ENCODE assay signal across 19 cellular contexts in the genomic region with DNA sequence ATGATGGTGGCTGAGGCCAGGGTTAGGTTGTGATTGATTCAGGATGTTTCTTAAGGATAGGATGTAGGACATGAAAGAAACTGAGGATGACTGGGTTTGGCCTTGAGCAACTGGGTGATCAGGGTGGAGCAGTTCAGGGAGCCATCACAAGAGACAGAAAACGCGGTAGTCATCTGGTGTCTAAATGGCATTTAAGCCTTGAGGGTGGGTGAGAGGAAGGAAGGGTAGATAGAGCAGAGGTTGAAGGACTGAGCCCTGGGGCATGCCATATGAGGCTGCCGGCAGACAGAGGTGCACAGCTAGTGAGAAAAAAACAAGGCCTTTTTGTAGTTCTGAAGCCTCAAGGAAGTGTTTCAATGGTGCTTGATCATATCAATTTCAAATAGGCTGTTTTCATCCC. TPM values are rescaled to one million over a fixed set of nuclear protein-coding genes. Genes with fewer than 3 reads are reported as not detected.
DNase-seq lines count a peak whose midpoint lies in the region; ATAC-seq, FAIRE-seq and TF ChIP-seq lines count a peak whose summit lies in the region.
"Had no signal": no experiment of that assay in that cellular context is flagged by ENCODE, and none has a peak within 500 bp of the region (broad histone marks: within the 10 kb centered on the region; RNA-seq: fewer than 3 reads in every experiment).

No MANE protein-coding gene starts in this region.

- in situ Hi-C loops in IMR-90 (cut with MboI; ENCODE audit: low sequenced_read_pairs) = no loop called here

- H2BK120ac ChIP-seq in IMR-90 (ENCODE audit: low read depth, low read length) (no peak overlapping the region), H1 (replicated peaks; ENCODE audit: low read depth, low read length) (peak overlapping the region; percentile 14)

- no peak for TF ChIP-seq CTCF in IMR-90 (conservative IDR thresholded peaks at IDR 0.05; ENCODE audit: low read depth, low read length)
- TF ChIP-seq CTCF in H1 (IDR thresholded peaks at IDR 0.05; ENCODE audit: control extremely low read depth in 1 of 3, insufficient read depth in 1 of 3, low read depth in 1 of 3, low read length in 3 of 3) = no peak
- TF ChIP-seq CTCF in esophagus squamous epithelium (IDR thresholded peaks at IDR 0.05) = no peak
- no peak for TF ChIP-seq CTCF in CD14-positive monocyte (IDR thresholded peaks at IDR 0.05)
- TF ChIP-seq CTCF in chondrocyte (IDR thresholded peaks at IDR 0.05) = no peak

- no TSS peak for BruUV-seq in IMR-90 (replicated peaks; lab: Mats Ljungman, UMichigan)

- no peak overlapping the region for H2BK5ac ChIP-seq in IMR-90 (ENCODE audit: low read depth, low read length, poor library complexity, severe bottlenecking)
- H2BK5ac ChIP-seq in H1 (ENCODE audit: low read depth, low read length) = no peak overlapping the region

- H3K27ac Mint-ChIP-seq in CD14-positive monocyte (no peak overlapping the region), chondrocyte (ENCODE audit: unreplicated experiment) (no peak overlapping the region)

- no peak for ATAC-seq in IMR-90 (ENCODE audit: low read depth)
- ATAC-seq in HG02571 (IDR thresholded peaks at IDR 0.05; ENCODE audit: unreplicated experiment) = no peak

- H3K27ac ChIP-seq in IMR-90 (ENCODE audit: insufficient read depth, low read length) (no peak overlapping the region), H1 (ENCODE audit: low read depth, low read length) (no peak overlapping the region), iPS-20b (ENCODE audit: low read length) (no peak overlapping the region), esophagus squamous epithelium (no peak overlapping the region)
- H3K27ac ChIP-seq: SJSA1 had no signal

- WGBS in IMR-90 (ENCODE audit: extremely low coverage in 2 of 2, insufficient read length in 1 of 2), 2 experiments = 79% methylated on average over 3 of the region's 3 CpGs; no CpG with 5 or more reads in 1 of the 2 experiments
- WGBS in H1 (ENCODE audit: extremely low coverage in 1 of 2, insufficient coverage in 1 of 2, insufficient read length in 1 of 2, insufficient replicate concordance in 2 of 2, low coverage in 1 of 2, low lambda C conversion rate in 2 of 2, missing lambda C conversion rate in 1 of 2), 2 experiments = 7% methylated on average over 3 of the region's 3 CpGs; no CpG with 5 or more reads in 1 of the 2 experiments
- WGBS in esophagus squamous epithelium, 2 donors = 86 to 91% methylated on average over 3 of the region's 3 CpGs

- H2AFZ ChIP-seq in IMR-90 (replicated peaks; ENCODE audit: low read length, poor library complexity) (peak overlapping the region; percentile 11), H1 (ENCODE audit: low read length) (no peak overlapping the region)

- no peak overlapping the region for H4K91ac ChIP-seq in IMR-90 (ENCODE audit: insufficient read depth, low read depth, low read length)
- H4K91ac ChIP-seq in H1 (replicated peaks; ENCODE audit: insufficient read length, low read length) = peak overlapping the region; percentile 20

- H3K4ac ChIP-seq in IMR-90 (ENCODE audit: low read depth, low read length) (no peak overlapping the region), H1 (replicated peaks; ENCODE audit: insufficient read length, low read depth, low read length) (peak overlapping the region; percentile 40)

- TF ChIP-seq EP300 in H1 (IDR thresholded peaks at IDR 0.05; ENCODE audit: borderline replicate concordance in 1 of 2, low read depth in 2 of 2, low read length in 2 of 2) = no peak

- H2BK15ac ChIP-seq in IMR-90 (ENCODE audit: low read depth, low read length) (no peak overlapping the region), H1 (ENCODE audit: low read length) (no peak overlapping the region)

- H3K4me3 Mint-ChIP-seq in CD14-positive monocyte (no peak overlapping the region), chondrocyte (ENCODE audit: unreplicated experiment) (no peak overlapping the region)
- H3K4me3 Mint-ChIP-seq: IgD-negative memory B cell had no signal

- peaks cover 0 to 1% (median 0%) of the 10 kb centered on the region in 3 donors for H3K27me3 Mint-ChIP-seq in CD14-positive monocyte (ENCODE audit: low read depth in 3 of 3)
- no peaks in the 10 kb centered on the region for H3K27me3 Mint-ChIP-seq in chondrocyte (ENCODE audit: low read depth)
- H3K27me3 Mint-ChIP-seq: CD4-positive, CD25-positive, alpha-beta regulatory T cell; IgD-negative memory B cell had no signal

- H4K5ac ChIP-seq in IMR-90 (ENCODE audit: low read depth, low read length) (no peak overlapping the region), H1 (ENCODE audit: insufficient read length, low read depth, low read length) (no peak overlapping the region)

- H3K4me1 Mint-ChIP-seq in CD14-positive monocyte (peaks cover 1% of the 10 kb centered on the region), chondrocyte (ENCODE audit: low read depth) (no peaks in the 10 kb centered on the region)

- H2AK5ac ChIP-seq in IMR-90 (ENCODE audit: low read depth, low read length) = no peak overlapping the region
- H2AK5ac ChIP-seq in H1 (ENCODE audit: low read depth, low read length) = no peak overlapping the region

- peaks cover 13% of the 10 kb centered on the region for H3K23me2 ChIP-seq in H1 (ENCODE audit: low read depth, low read length)

- H3K56ac ChIP-seq in IMR-90 (ENCODE audit: extremely low read depth, insufficient read depth, low read length) = no peak overlapping the region
- H3K56ac ChIP-seq in H1 (replicated peaks; ENCODE audit: insufficient read length, low read depth, low read length) = peak overlapping the region; percentile 40

- H3K18ac ChIP-seq in IMR-90 (ENCODE audit: low read depth, low read length) (no peak overlapping the region), H1 (ENCODE audit: extremely low read depth, low read length) (no peak overlapping the region; the same call in 1 of the 2 replicates)

- H3K23ac ChIP-seq in IMR-90 (ENCODE audit: low read depth, low read length) = no peak overlapping the region
- H3K23ac ChIP-seq in H1 (ENCODE audit: insufficient read length) = no peak overlapping the region

- FAIRE-seq in H1 (lab: Jason Lieb, UNC) = no peak
- FAIRE-seq: G401.6 had no signal

- peak overlapping the region; percentile 16 for H2AK9ac ChIP-seq in IMR-90 (replicated peaks; ENCODE audit: low read depth, low read length, poor library complexity)

- dilution Hi-C loops in IMR-90 (cut with HindIII; ENCODE audit: low sequenced_read_pairs, unreplicated experiment) = no loop called here

- H4K20me1 ChIP-seq in IMR-90 (ENCODE audit: insufficient read depth, low read length) (no peaks in the 10 kb centered on the region), H1 (replicated peaks in 1 of 2; ENCODE audit: control insufficient read depth in 1 of 2, insufficient read depth in 2 of 2, low read length in 2 of 2) (peaks cover 7 to 22% of the 10 kb centered on the region in 2 experiments)

- peaks cover 4% of the 10 kb centered on the region; the same call in 1 of the 2 replicates for H3K9me1 ChIP-seq in IMR-90 (ENCODE audit: insufficient read depth, low read length)

- DNase-seq in H7 (peak; percentile 19), IMR-90 (no peak), H1 (ENCODE audit: low read depth in 1 of 2, low spot score in 2 of 2) (no peak), esophagus squamous epithelium (lab: John Stamatoyannopoulos, UW) (no peak), CD14-positive monocyte (ENCODE audit: low spot score) (no peak), chondrocyte (ENCODE audit: low spot score) (no peak)
- DNase-seq: Caco-2; CD4-positive, CD25-positive, alpha-beta regulatory T cell; DMS79; NCI-H187; NCI-H446; NCI-H69; SW 1271 had no signal

- no peaks in the 10 kb centered on the region for H3K9me3 ChIP-seq in IMR-90 (ENCODE audit: control insufficient read depth, insufficient read depth, low read length)
- no peaks in the 10 kb centered on the region for H3K9me3 ChIP-seq in H1 (ENCODE audit: insufficient read depth in 2 of 2, low read depth in 1 of 2, low read length in 1 of 2)
- no peaks in the 10 kb centered on the region for H3K9me3 ChIP-seq in iPS-20b (ENCODE audit: insufficient read depth, low read depth, low read length)
- H3K9me3 ChIP-seq in esophagus squamous epithelium = no peaks in the 10 kb centered on the region
- H3K9me3 ChIP-seq: Caco-2, SJSA1 had no signal

- H4K8ac ChIP-seq in IMR-90 (ENCODE audit: low read depth in 2 of 2, low read length in 2 of 2) = no peak overlapping the region
- no peak overlapping the region for H4K8ac ChIP-seq in H1 (ENCODE audit: extremely low read depth, insufficient read depth, low read length)

- no peak overlapping the region for H2BK12ac ChIP-seq in H1 (ENCODE audit: low read depth, low read length)

- CTCF ChIA-PET in IMR-90 (lab: Yijun Ruan, JAX) (no interaction called here), H1 (lab: Charles Lee; ENCODE audit: partially characterized antibody) (interaction anchor here (0.9 to 5.9 kb wide), 9 partner anchors 8 to 36 kb away, joined by 3 to 56 read pairs (median 4); a partner anchor contains a TSS)

- H3K79me1 ChIP-seq in IMR-90 (ENCODE audit: low read depth in 1 of 2, low read length in 2 of 2) = no peaks in the 10 kb centered on the region; a peak in 1 of 4 replicates
- peaks cover 8% of the 10 kb centered on the region for H3K79me1 ChIP-seq in H1 (ENCODE audit: low read depth, low read length)

- no peaks in the 10 kb centered on the region for H3K9me3 Mint-ChIP-seq in CD14-positive monocyte
- no peaks in the 10 kb centered on the region for H3K9me3 Mint-ChIP-seq in chondrocyte (ENCODE audit: low read depth)
- H3K9me3 Mint-ChIP-seq: CD4-positive, CD25-positive, alpha-beta regulatory T cell; IgD-negative memory B cell had no signal

- H3K4me2 ChIP-seq in IMR-90 (ENCODE audit: low read depth, low read length) (no peak overlapping the region), H1 (ENCODE audit: insufficient read depth in 1 of 2, low read depth in 2 of 2, low read length in 2 of 2) (peak overlapping the region; percentile 82 to 83)

- TF ChIP-seq RAD21 in IMR-90 (IDR thresholded peaks at IDR 0.05; ENCODE audit: low read length) (no peak), H1 (IDR thresholded peaks at IDR 0.05 in 1 of 2, conservative IDR thresholded peaks at IDR 0.05 in 1 of 2; ENCODE audit: low read depth in 2 of 2, low read length in 2 of 2) (no peak)

- H3K27me3 ChIP-seq in H7 (ENCODE audit: control insufficient read depth, insufficient read depth, low read length) (no peaks in the 10 kb centered on the region), IMR-90 (ENCODE audit: control insufficient read depth, insufficient read depth, low read length) (no peaks in the 10 kb centered on the region), H1 (replicated peaks in 1 of 4; ENCODE audit: control insufficient read depth in 3 of 4, extremely low read depth in 1 of 4, insufficient read depth in 3 of 4, low read length in 3 of 4) (no peaks in the 10 kb centered on the region), iPS-20b (ENCODE audit: insufficient read depth, low read length) (no peaks in the 10 kb centered on the region), esophagus squamous epithelium (no peaks in the 10 kb centered on the region)
- H3K27me3 ChIP-seq: SJSA1 had no signal

- POLR2A ChIA-PET in IMR-90 (lab: Charles Lee; ENCODE audit: unreplicated experiment) = no interaction called here
- POLR2A ChIA-PET in H1 (lab: Charles Lee; ENCODE audit: partially characterized antibody) = interaction anchor here (0.6 to 68.5 kb wide), 4 partner anchors 0 to 1161 kb away, joined by 3 to 2251 read pairs (median 1128); a partner anchor contains a TSS

- TF ChIP-seq POLR2A in IMR-90 (IDR thresholded peaks at IDR 0.05; ENCODE audit: low read depth, low read length) (no peak), H1 (IDR thresholded peaks at IDR 0.05; ENCODE audit: control extremely low read depth in 1 of 2, low read depth in 2 of 2, low read length in 2 of 2) (no peak), esophagus squamous epithelium (IDR thresholded peaks at IDR 0.05) (no peak)

- H3K36me3 ChIP-seq in H7 (replicated peaks; ENCODE audit: control insufficient read depth, insufficient read depth, low read length) (peaks cover 34% of the 10 kb centered on the region), IMR-90 (ENCODE audit: control insufficient read depth, insufficient read depth, low read length) (no peaks in the 10 kb centered on the region; the same call in 1 of the 2 replicates), H1 (ENCODE audit: control insufficient read depth in 2 of 4, insufficient read depth in 4 of 4, low read length in 3 of 4) (peaks cover 9 to 23% (median 16%) of the 10 kb centered on the region in 4 experiments), iPS-20b (ENCODE audit: insufficient read depth, low read depth, low read length) (peaks cover 43% of the 10 kb centered on the region), esophagus squamous epithelium (peaks cover 0 to 28% (median 0%) of the 10 kb centered on the region in 3 donors)

- H3K4me3 ChIP-seq in H7 (ENCODE audit: insufficient read depth, low read depth, low read length) (peak overlapping the region; percentile 93), IMR-90 (ENCODE audit: insufficient read depth, low read depth, low read length) (no peak overlapping the region), H1 (ENCODE audit: extremely low read depth in 1 of 4, insufficient read depth in 2 of 4, low read depth in 3 of 4, low read length in 4 of 4) (peak overlapping the region; percentile 70 to 92 (median 80)), iPS-20b (ENCODE audit: low read length) (peak overlapping the region; percentile 99), esophagus squamous epithelium (no peak overlapping the region)
- H3K4me3 ChIP-seq: SJSA1 had no signal

- H3K9ac ChIP-seq in IMR-90 (ENCODE audit: low read depth, low read length) (no peak overlapping the region), H1 (replicated peaks in 1 of 4; ENCODE audit: extremely low read depth in 1 of 4, low read depth in 3 of 4, low read length in 3 of 4) (peak overlapping the region in 3 of 4 experiments; percentile 31 to 35 (median 32); a peak in 5 of 7 replicates), iPS-20b (ENCODE audit: low read depth, low read length) (peak overlapping the region; percentile 99; the same call in 1 of the 2 replicates)

- H2BK20ac ChIP-seq in IMR-90 (ENCODE audit: low read depth, low read length) (no peak overlapping the region), H1 (ENCODE audit: low read length) (no peak overlapping the region)

- H3K36me3 Mint-ChIP-seq in CD14-positive monocyte = peaks cover 1 to 2% of the 10 kb centered on the region in 2 donors
- H3K36me3 Mint-ChIP-seq in chondrocyte (ENCODE audit: low read depth) = no peaks in the 10 kb centered on the region
- H3K36me3 Mint-ChIP-seq: CD4-positive, CD25-positive, alpha-beta regulatory T cell; IgD-negative memory B cell had no signal

- peaks cover 23 to 59% of the 10 kb centered on the region in 2 experiments for H3K79me2 ChIP-seq in H1 (ENCODE audit: control insufficient read depth in 1 of 2, insufficient read depth in 2 of 2, low read length in 2 of 2)

- 0 out of 2 replicates have a peak, but pooled peaks cover 2% of the 10 kb centered on the region for H3K4me1 ChIP-seq in IMR-90 (ENCODE audit: control insufficient read depth, insufficient read depth, low read length)
- peaks cover 13 to 29% (median 20%) of the 10 kb centered on the region in 4 experiments for H3K4me1 ChIP-seq in H1 (replicated peaks in 1 of 4; ENCODE audit: control insufficient read depth in 3 of 4, insufficient read depth in 4 of 4, low read length in 3 of 4)
- H3K4me1 ChIP-seq in iPS-20b (ENCODE audit: insufficient read depth, low read length) = peaks cover 22% of the 10 kb centered on the region
- H3K4me1 ChIP-seq in esophagus squamous epithelium = peaks cover 0 to 9% (median 0%) of the 10 kb centered on the region in 3 donors
- H3K4me1 ChIP-seq: SJSA1 had no signal

- H3K14ac ChIP-seq in IMR-90 (replicated peaks; ENCODE audit: low read depth, low read length) (no peak overlapping the region), H1 (ENCODE audit: insufficient read length) (no peak overlapping the region)

- intact Hi-C loops in IMR-90 (cut with micrococcal nuclease) (no loop called here), esophagus squamous epithelium (cut with DNase I) (no loop called here), CD14-positive monocyte (cut with micrococcal nuclease) (no loop called here)

RNA-seq across cellular contexts. Expression of a gene that starts 1.9 kb away (rescaled TPM):
- 4,433 and 5,140 TPM in 2 replicates for total RNA-seq in H7 (2014; rRNA removed; shearing (Covaris generic))
- not detected in 2 replicates for total RNA-seq in IMR-90 (2012; rRNA removed)
- not detected in 2 replicates for polyA plus RNA-seq in IMR-90 (2012; rRNA removed)
- not detected in 2 replicates for polyA plus RNA-seq in IMR-90 (2012; cell fraction: cytosol; rRNA removed)
- 0.28 TPM in 1 of 2 replicates, not detected in the other for polyA plus RNA-seq in IMR-90 (2012; cell fraction: nucleus; rRNA removed; ENCODE audit: low replicate concordance)
- total RNA-seq in H1 (2021; fragmentation: NEBNext Ultra II Directional; extraction: Animal tissue kit (Norgen Biotek cat#: 25700)) = 2,526 and 2,533 TPM in 2 replicates
- 2,437 and 2,958 TPM in 2 replicates for polyA plus RNA-seq in H1 (2011; rRNA removed)
- 3,112 TPM for polyA plus RNA-seq in H1 (2011; cell fraction: cytosol; rRNA removed)
- polyA plus RNA-seq in H1 (2011; cell fraction: nucleus; rRNA removed) = 1,732 TPM
- 1,944 to 3,021 TPM (median 2,827 TPM) in 4 replicates for polyA plus RNA-seq in H1 (2012, experiment 1 of 2)
- 3,585 TPM for polyA plus RNA-seq in H1 (2012, experiment 2 of 2)
- polyA plus RNA-seq in H1 (2013, experiment 1 of 2) = 2,440 TPM
- polyA plus RNA-seq in H1 (2013, experiment 2 of 2) = 2,561 TPM
- 686 and 909 TPM in 2 replicates for polyA minus RNA-seq in H1 (2011; rRNA and poly(A)+ RNA removed)
- polyA minus RNA-seq in H1 (2011; cell fraction: cytosol; rRNA and poly(A)+ RNA removed) = 545 TPM
- polyA minus RNA-seq in H1 (2011; cell fraction: nucleus; rRNA and poly(A)+ RNA removed) = 413 TPM
- total RNA-seq in esophagus squamous epithelium = 1 to 10 TPM in 3 of 4 donors, under 1 TPM in 1; 0.92 to 5.5 (median 3.3) TPM
- not detected for polyA plus RNA-seq in CD14-positive monocyte
- total RNA-seq in chondrocyte = 1.2 to 1.6 TPM in 2 of 3 replicates, not detected in the other
- total RNA-seq: Caco-2; CD4-positive, CD25-positive, alpha-beta regulatory T cell; SJSA1 had no signal

RNA-seq across cellular contexts. Expression of a gene that starts 10.2 kb away (rescaled TPM):
- 26.8 and 34.3 TPM in 2 replicates for total RNA-seq in H7 (2014; rRNA removed; shearing (Covaris generic))
- total RNA-seq in IMR-90 (2012; rRNA removed) (14.2 and 14.4 TPM in 2 replicates), esophagus squamous epithelium (10 to 100 TPM; 12.2 to 17.2 (median 16.6) TPM), chondrocyte (7.4 to 22.4 TPM (median 7.9 TPM) in 3 replicates)
- polyA plus RNA-seq in IMR-90 (2012; rRNA removed) (13.1 and 15.1 TPM in 2 replicates), H1 (2011; rRNA removed) (7.2 and 12.5 TPM in 2 replicates), CD14-positive monocyte (1 to 10 TPM in 1 of 2 donors, under 1 TPM in 1; 0.75 to 1.1 TPM)
- 10.2 and 10.6 TPM in 2 replicates for polyA plus RNA-seq in IMR-90 (2012; cell fraction: cytosol; rRNA removed)
- 9.1 and 19.5 TPM in 2 replicates for polyA plus RNA-seq in IMR-90 (2012; cell fraction: nucleus; rRNA removed; ENCODE audit: low replicate concordance)
- 10.0 and 11.0 TPM in 2 replicates for total RNA-seq in H1 (2021; fragmentation: NEBNext Ultra II Directional; extraction: Animal tissue kit (Norgen Biotek cat#: 25700))
- polyA plus RNA-seq in H1 (2011; cell fraction: cytosol; rRNA removed) = 10.0 TPM
- polyA plus RNA-seq in H1 (2011; cell fraction: nucleus; rRNA removed) = 15.6 TPM
- 9.6 to 10.7 TPM (median 10.2 TPM) in 4 replicates for polyA plus RNA-seq in H1 (2012, experiment 1 of 2)
- 8.6 TPM for polyA plus RNA-seq in H1 (2012, experiment 2 of 2)
- 6.5 TPM for polyA plus RNA-seq in H1 (2013, experiment 1 of 2)
- polyA plus RNA-seq in H1 (2013, experiment 2 of 2) = 6.5 TPM
- 5.5 and 5.6 TPM in 2 replicates for polyA minus RNA-seq in H1 (2011; rRNA and poly(A)+ RNA removed)
- polyA minus RNA-seq in H1 (2011; cell fraction: cytosol; rRNA and poly(A)+ RNA removed) = 5.3 TPM
- polyA minus RNA-seq in H1 (2011; cell fraction: nucleus; rRNA and poly(A)+ RNA removed) = 5.4 TPM

RNA-seq across cellular contexts. Expression of a gene that starts 11.0 kb away (rescaled TPM):
- total RNA-seq in H7 (2014; rRNA removed; shearing (Covaris generic)) = 54.0 and 74.8 TPM in 2 replicates
- 16.1 and 22.0 TPM in 2 replicates for total RNA-seq in IMR-90 (2012; rRNA removed)
- 13.1 and 14.2 TPM in 2 replicates for polyA plus RNA-seq in IMR-90 (2012; rRNA removed)
- polyA plus RNA-seq in IMR-90 (2012; cell fraction: cytosol; rRNA removed) = 7.8 and 11.6 TPM in 2 replicates
- 45.9 and 57.1 TPM in 2 replicates for polyA plus RNA-seq in IMR-90 (2012; cell fraction: nucleus; rRNA removed; ENCODE audit: low replicate concordance)
- 38.0 and 38.2 TPM in 2 replicates for total RNA-seq in H1 (2021; fragmentation: NEBNext Ultra II Directional; extraction: Animal tissue kit (Norgen Biotek cat#: 25700))
- 20.9 and 32.8 TPM in 2 replicates for polyA plus RNA-seq in H1 (2011; rRNA removed)
- polyA plus RNA-seq in H1 (2011; cell fraction: cytosol; rRNA removed) = 50.9 TPM
- 138 TPM for polyA plus RNA-seq in H1 (2011; cell fraction: nucleus; rRNA removed)
- 36.7 to 61.3 TPM (median 50.8 TPM) in 4 replicates for polyA plus RNA-seq in H1 (2012, experiment 1 of 2)
- polyA plus RNA-seq in H1 (2012, experiment 2 of 2) = 19.0 TPM
- polyA plus RNA-seq in H1 (2013, experiment 1 of 2) = 19.9 TPM
- 17.6 TPM for polyA plus RNA-seq in H1 (2013, experiment 2 of 2)
- polyA minus RNA-seq in H1 (2011; rRNA and poly(A)+ RNA removed) = 29.0 and 29.1 TPM in 2 replicates
- 20.8 TPM for polyA minus RNA-seq in H1 (2011; cell fraction: cytosol; rRNA and poly(A)+ RNA removed)
- polyA minus RNA-seq in H1 (2011; cell fraction: nucleus; rRNA and poly(A)+ RNA removed) = 43.1 TPM
- 10 to 100 TPM; 11.9 to 21.1 (median 16.2) TPM for total RNA-seq in esophagus squamous epithelium
- polyA plus RNA-seq in CD14-positive monocyte = 1 to 10 TPM; 2.2 to 2.8 TPM
- 11.2 to 18.3 TPM (median 13.4 TPM) in 3 replicates for total RNA-seq in chondrocyte

RNA-seq across cellular contexts. Expression of a gene that starts 29.7 kb away (rescaled TPM):
- 0.07 TPM in 1 of 2 replicates, not detected in the other for total RNA-seq in H7 (2014; rRNA removed; shearing (Covaris generic))
- total RNA-seq in IMR-90 (2012; rRNA removed) = not detected in 2 replicates
- not detected in 2 replicates for polyA plus RNA-seq in IMR-90 (2012; rRNA removed)
- not detected in 2 replicates for polyA plus RNA-seq in IMR-90 (2012; cell fraction: cytosol; rRNA removed)
- polyA plus RNA-seq in IMR-90 (2012; cell fraction: nucleus; rRNA removed; ENCODE audit: low replicate concordance) = 0.09 TPM in 1 of 2 replicates, not detected in the other
- not detected in 2 replicates for total RNA-seq in H1 (2021; fragmentation: NEBNext Ultra II Directional; extraction: Animal tissue kit (Norgen Biotek cat#: 25700))
- 0.11 and 0.58 TPM in 2 replicates for polyA plus RNA-seq in H1 (2011; rRNA removed)
- 0.39 TPM for polyA plus RNA-seq in H1 (2011; cell fraction: cytosol; rRNA removed)
- polyA plus RNA-seq in H1 (2011; cell fraction: nucleus; rRNA removed) = 1.4 TPM
- polyA plus RNA-seq in H1 (2012, experiment 1 of 2) = 0.52 to 0.62 TPM (median 0.57 TPM) in 3 of 4 replicates, not detected in the other
- 0.21 TPM for polyA plus RNA-seq in H1 (2012, experiment 2 of 2)
- 1.6 TPM for polyA plus RNA-seq in H1 (2013, experiment 1 of 2)
- polyA plus RNA-seq in H1 (2013, experiment 2 of 2) = 1.6 TPM
- not detected in 2 replicates for polyA minus RNA-seq in H1 (2011; rRNA and poly(A)+ RNA removed)
- not detected for polyA minus RNA-seq in H1 (2011; cell fraction: cytosol; rRNA and poly(A)+ RNA removed)
- not detected for polyA minus RNA-seq in H1 (2011; cell fraction: nucleus; rRNA and poly(A)+ RNA removed)
- total RNA-seq in esophagus squamous epithelium = under 1 TPM in 1 of 4 donors, not detected in 3; 0.91 TPM
- polyA plus RNA-seq in CD14-positive monocyte = not detected
- total RNA-seq in chondrocyte = not detected in 3 replicates
- total RNA-seq: Caco-2; CD4-positive, CD25-positive, alpha-beta regulatory T cell; LHCN-M2; SJSA1 had no signal
- polyA plus RNA-seq: CD4-positive, CD25-positive, alpha-beta regulatory T cell; IgD-negative memory B cell had no signal

RNA-seq across cellular contexts. Expression of a gene that starts 48.4 kb away (rescaled TPM):
- not detected in 2 replicates for total RNA-seq in H7 (2014; rRNA removed; shearing (Covaris generic))
- total RNA-seq in IMR-90 (2012; rRNA removed) (not detected in 2 replicates), esophagus squamous epithelium (under 1 TPM in 1 of 4 donors, not detected in 3; 0.13 TPM), chondrocyte (0.12 TPM in 1 of 3 replicates, not detected in the others)
- polyA plus RNA-seq in IMR-90 (2012; rRNA removed) (not detected in 2 replicates), H1 (2011; rRNA removed) (not detected in 2 replicates), CD14-positive monocyte (not detected)
- not detected in 2 replicates for polyA plus RNA-seq in IMR-90 (2012; cell fraction: cytosol; rRNA removed)
- polyA plus RNA-seq in IMR-90 (2012; cell fraction: nucleus; rRNA removed; ENCODE audit: low replicate concordance) = not detected in 2 replicates
- total RNA-seq in H1 (2021; fragmentation: NEBNext Ultra II Directional; extraction: Animal tissue kit (Norgen Biotek cat#: 25700)) = not detected in 2 replicates
- not detected for polyA plus RNA-seq in H1 (2011; cell fraction: cytosol; rRNA removed)
- polyA plus RNA-seq in H1 (2011; cell fraction: nucleus; rRNA removed) = not detected
- polyA plus RNA-seq in H1 (2012, experiment 1 of 2) = not detected in 4 replicates
- polyA plus RNA-seq in H1 (2012, experiment 2 of 2) = not detected
- polyA plus RNA-seq in H1 (2013, experiment 1 of 2) = not detected
- polyA plus RNA-seq in H1 (2013, experiment 2 of 2) = not detected
- polyA minus RNA-seq in H1 (2011; rRNA and poly(A)+ RNA removed) = not detected in 2 replicates
- not detected for polyA minus RNA-seq in H1 (2011; cell fraction: cytosol; rRNA and poly(A)+ RNA removed)
- not detected for polyA minus RNA-seq in H1 (2011; cell fraction: nucleus; rRNA and poly(A)+ RNA removed)
- total RNA-seq: Caco-2; CD4-positive, CD25-positive, alpha-beta regulatory T cell; LHCN-M2; SJSA1 had no signal
- polyA plus RNA-seq: CD4-positive, CD25-positive, alpha-beta regulatory T cell; IgD-negative memory B cell had no signal

Comparison
In these comparisons a context has a peak if more than half of its experiments do, and no peak if none do; other contexts are left out.
1. H3K4me3 ChIP-seq: peak in H7 (single experiment), H1 (4 of 4) and iPS-20b (single experiment); none in IMR-90 (single experiment) and esophagus squamous epithelium (0 of 4).
2. RNA of a gene that starts 1.9 kb away (total RNA-seq): 4,433 to 5,140 TPM in H7 and 2,526 to 2,533 TPM in H1; 0.92 to 5.5 TPM in esophagus squamous epithelium, 1.2 to 1.6 TPM in chondrocyte and not detected in IMR-90; every median in the first group is over 100 times any median in the second.